In the genomic region with DNA sequence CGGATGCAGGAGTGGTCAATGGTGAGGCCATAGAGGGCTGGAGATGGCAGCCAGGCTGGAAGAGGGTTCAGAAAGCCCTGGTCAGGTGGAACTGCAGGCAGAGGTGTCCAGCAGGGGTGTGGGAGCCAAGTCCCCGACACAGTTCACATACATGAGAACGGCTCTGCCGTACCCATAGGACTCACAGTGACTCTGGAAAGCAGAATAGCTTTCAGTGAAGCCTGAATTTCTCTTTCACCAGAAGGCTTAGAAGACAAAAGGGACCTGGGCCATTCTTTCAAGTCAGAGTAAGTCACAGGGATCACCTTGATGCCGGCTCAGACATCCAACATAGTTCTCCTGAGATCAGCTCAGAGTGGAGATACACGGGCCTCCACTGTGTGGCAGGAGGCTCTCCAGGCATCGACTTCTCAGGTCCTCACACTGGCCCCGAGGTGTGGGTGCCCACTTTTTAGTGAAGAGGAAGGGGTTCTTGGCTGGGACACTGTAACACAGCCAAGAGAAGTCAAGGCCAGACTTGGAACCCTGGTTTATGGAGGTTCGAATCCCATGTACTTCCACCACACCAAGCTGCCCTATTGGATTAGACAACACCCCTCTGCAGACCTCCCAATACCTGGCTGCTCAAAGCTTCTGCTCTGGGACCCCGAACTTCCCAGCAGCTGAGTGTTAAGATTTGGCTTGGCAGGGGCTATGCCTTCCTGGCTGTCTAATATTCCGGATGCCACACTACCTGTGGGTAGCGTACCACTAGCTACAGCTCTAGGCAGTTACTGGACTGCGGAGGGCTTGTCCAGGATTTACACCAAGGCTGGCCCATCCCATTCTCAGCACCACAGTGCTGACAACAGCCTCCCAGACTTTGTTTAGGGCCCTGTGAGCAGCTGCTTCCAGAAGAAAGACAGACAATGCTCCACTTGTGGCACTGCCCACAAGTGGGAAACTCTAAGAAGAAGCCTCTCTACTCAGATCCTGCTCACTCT, we compare ENCODE assay signal across 23 cellular contexts. TPM values are rescaled to one million over a fixed set of nuclear protein-coding genes. Genes with fewer than 3 reads are reported as not detected.
A peak's percentile ranks its signal among the peaks of the same experiment; 100 is the strongest.
DNase-seq lines count a peak whose midpoint lies in the region; ATAC-seq and TF ChIP-seq lines count a peak whose summit lies in the region.
"Had no signal": no experiment of that assay in that cellular context is flagged by ENCODE, and none has a peak within 500 bp of the region (broad histone marks: within the 10 kb centered on the region; RNA-seq: fewer than 3 reads in every experiment).

No MANE protein-coding gene starts in this region.

- no peak for DNase-seq in activated CD4-positive, alpha-beta memory T cell treated with anti-CD3 and anti-CD28 coated beads for 36 hours
- no peak for DNase-seq in activated CD4-positive, alpha-beta memory T cell treated with anti-CD3 and anti-CD28 coated beads, Interleukin-2, amount 10 ng/mL, durations not matched to agents 7 days and 5 days
- DNase-seq in colonic mucosa (peak; percentile 14), osteoblast (ENCODE audit: insufficient read length, low spot score, missing footprints) (peak; percentile 66), type B pancreatic cell (ENCODE audit: extremely low spot score, unreplicated experiment) (peak; percentile 45), occipital lobe (lab: John Stamatoyannopoulos, UW) (no peak)
- DNase-seq in stimulated activated CD4-positive, alpha-beta T cell treated with anti-CD3 and anti-CD28 coated beads, Interleukin-12 subunit alpha, Interleukin-12 subunit beta, amount 100 ng/mL, for 4 hours: no peak
- DNase-seq: GDM1; GM23248; KBM-7; NCI-H1436; NCI-H2029; NCI-H2171; NCI-H446; NCI-H69; NK-92 treated with Interleukin-12 subunit alpha and Interleukin-12 subunit beta, amount 100 ng/mL, for 24 hours; OCI-M1; RPMI8226 had no signal

- no peak overlapping the region for H2AFZ ChIP-seq in osteoblast (ENCODE audit: low read length)
- H2AFZ ChIP-seq: GM23248 had no signal

- no peaks in the 10 kb centered on the region for H3K4me1 Mint-ChIP-seq in activated CD4-positive, alpha-beta memory T cell treated with anti-CD3 and anti-CD28 coated beads for 36 hours (ENCODE audit: low read depth)
- H3K4me1 Mint-ChIP-seq in activated CD4-positive, alpha-beta memory T cell treated with anti-CD3 and anti-CD28 coated beads, Interleukin-2, amount 10 ng/mL, durations not matched to agents 7 days and 5 days: no peaks in the 10 kb centered on the region
- peaks cover 14% of the 10 kb centered on the region for H3K4me1 Mint-ChIP-seq in type B pancreatic cell (ENCODE audit: unreplicated experiment)

- TF ChIP-seq CTCF in colonic mucosa (IDR thresholded peaks at IDR 0.05) (no peak), osteoblast (IDR thresholded peaks at IDR 0.05; ENCODE audit: extremely low read depth, low read depth, low read length) (no peak), type B pancreatic cell (conservative IDR thresholded peaks at IDR 0.05) (no peak)

- H3K9ac ChIP-seq in colonic mucosa (ENCODE audit: low read depth in 2 of 2, low read length in 2 of 2): no peak overlapping the region
- H3K9ac ChIP-seq: BLaER1, GM23248 had no signal

- intact Hi-C loops in activated CD4-positive, alpha-beta memory T cell treated with anti-CD3 and anti-CD28 coated beads for 36 hours (cut with micrococcal nuclease): loop anchor here (10.0 kb wide), 1 partner anchor 539 kb away; no protein-coding TSS in a partner anchor
- intact Hi-C loops in colonic mucosa (cut with DNase I): no loop called here

- H3K27ac Mint-ChIP-seq in activated CD4-positive, alpha-beta memory T cell treated with anti-CD3 and anti-CD28 coated beads for 36 hours: peak overlapping the region; percentile 42
- no peak overlapping the region for H3K27ac Mint-ChIP-seq in activated CD4-positive, alpha-beta memory T cell treated with anti-CD3 and anti-CD28 coated beads, Interleukin-2, amount 10 ng/mL, durations not matched to agents 7 days and 5 days
- no peak overlapping the region for H3K27ac Mint-ChIP-seq in type B pancreatic cell
- H3K27ac Mint-ChIP-seq: CD8-positive, alpha-beta T cell had no signal

- H3K9me3 ChIP-seq in colonic mucosa (no peaks in the 10 kb centered on the region), osteoblast (ENCODE audit: low read depth, low read length) (no peaks in the 10 kb centered on the region)
- H3K9me3 ChIP-seq: BLaER1 had no signal

- no peaks in the 10 kb centered on the region for H3K79me2 ChIP-seq in osteoblast (ENCODE audit: insufficient read depth, low read length)

- no peaks in the 10 kb centered on the region for H3K9me3 Mint-ChIP-seq in activated CD4-positive, alpha-beta memory T cell treated with anti-CD3 and anti-CD28 coated beads for 36 hours
- H3K9me3 Mint-ChIP-seq in activated CD4-positive, alpha-beta memory T cell treated with anti-CD3 and anti-CD28 coated beads, Interleukin-2, amount 10 ng/mL, durations not matched to agents 7 days and 5 days: no peaks in the 10 kb centered on the region
- H3K9me3 Mint-ChIP-seq in type B pancreatic cell: no peaks in the 10 kb centered on the region
- H3K9me3 Mint-ChIP-seq: CD8-positive, alpha-beta T cell had no signal

- H3K27ac ChIP-seq in colonic mucosa (no peak overlapping the region), osteoblast (ENCODE audit: low read depth, low read length) (no peak overlapping the region)
- H3K27ac ChIP-seq: 22Rv1, BLaER1, GM23248 had no signal

- H3K4me3 ChIP-seq in colonic mucosa (no peak overlapping the region), osteoblast (ENCODE audit: insufficient read depth, low read length) (no peak overlapping the region)
- H3K4me3 ChIP-seq: BLaER1, GM12878, GM23248 had no signal

- H3K36me3 ChIP-seq in colonic mucosa (no peaks in the 10 kb centered on the region), osteoblast (ENCODE audit: insufficient read depth, low read length) (no peaks in the 10 kb centered on the region)
- H3K36me3 ChIP-seq: BLaER1 had no signal

- H3K4me1 ChIP-seq in colonic mucosa (peaks cover 6% of the 10 kb centered on the region), osteoblast (ENCODE audit: insufficient read depth, low read length) (peaks cover under 1% of the 10 kb centered on the region)

- H4K20me1 ChIP-seq in osteoblast (ENCODE audit: insufficient read depth, low read length): peaks cover 2% of the 10 kb centered on the region
- H4K20me1 ChIP-seq: BLaER1 had no signal

- H3K4me2 ChIP-seq in osteoblast (ENCODE audit: insufficient read depth, low read length): no peak overlapping the region
- H3K4me2 ChIP-seq: BLaER1 had no signal

- no peak for ATAC-seq in GM18498 (IDR thresholded peaks at IDR 0.05; ENCODE audit: unreplicated experiment)
- ATAC-seq: CD8-positive, alpha-beta T cell; GM12878 had no signal

- no peak overlapping the region for H3K4me3 Mint-ChIP-seq in activated CD4-positive, alpha-beta memory T cell treated with anti-CD3 and anti-CD28 coated beads for 36 hours
- H3K4me3 Mint-ChIP-seq in activated CD4-positive, alpha-beta memory T cell treated with anti-CD3 and anti-CD28 coated beads, Interleukin-2, amount 10 ng/mL, durations not matched to agents 7 days and 5 days: no peak overlapping the region
- H3K4me3 Mint-ChIP-seq in type B pancreatic cell: no peak overlapping the region
- H3K4me3 Mint-ChIP-seq: CD8-positive, alpha-beta T cell had no signal

- H3K27me3 Mint-ChIP-seq in activated CD4-positive, alpha-beta memory T cell treated with anti-CD3 and anti-CD28 coated beads for 36 hours: peaks cover 3% of the 10 kb centered on the region
- no peaks in the 10 kb centered on the region for H3K27me3 Mint-ChIP-seq in activated CD4-positive, alpha-beta memory T cell treated with anti-CD3 and anti-CD28 coated beads, Interleukin-2, amount 10 ng/mL, durations not matched to agents 7 days and 5 days
- H3K27me3 Mint-ChIP-seq in type B pancreatic cell: peaks cover 11% of the 10 kb centered on the region

- no peaks in the 10 kb centered on the region for H3K36me3 Mint-ChIP-seq in activated CD4-positive, alpha-beta memory T cell treated with anti-CD3 and anti-CD28 coated beads for 36 hours
- no peaks in the 10 kb centered on the region for H3K36me3 Mint-ChIP-seq in activated CD4-positive, alpha-beta memory T cell treated with anti-CD3 and anti-CD28 coated beads, Interleukin-2, amount 10 ng/mL, durations not matched to agents 7 days and 5 days (ENCODE audit: low read depth)
- no peaks in the 10 kb centered on the region for H3K36me3 Mint-ChIP-seq in type B pancreatic cell
- H3K36me3 Mint-ChIP-seq: CD8-positive, alpha-beta T cell had no signal

- CTCF ChIA-PET in activated CD4-positive, alpha-beta memory T cell treated with anti-CD3 and anti-CD28 coated beads for 36 hours (lab: Charles Lee): no interaction called here
- CTCF ChIA-PET in activated CD4-positive, alpha-beta memory T cell treated with anti-CD3 and anti-CD28 coated beads, Interleukin-2, amount 10 ng/mL, durations not matched to agents 7 days and 5 days (lab: Charles Lee): no interaction called here

- no peaks in the 10 kb centered on the region for H3K27me3 ChIP-seq in colonic mucosa
- peaks cover 45% of the 10 kb centered on the region for H3K27me3 ChIP-seq in osteoblast (ENCODE audit: insufficient read depth, low read length)
- H3K27me3 ChIP-seq: BLaER1 had no signal

- POLR2A ChIA-PET in activated CD4-positive, alpha-beta memory T cell treated with anti-CD3 and anti-CD28 coated beads for 36 hours (lab: Charles Lee): no interaction called here
- POLR2A ChIA-PET in activated CD4-positive, alpha-beta memory T cell treated with anti-CD3 and anti-CD28 coated beads, Interleukin-2, amount 10 ng/mL, durations not matched to agents 7 days and 5 days (lab: Charles Lee): no interaction called here

RNA-seq across cellular contexts. Expression of gene RAB6B, which starts 40.5 kb away (rescaled TPM):
- total RNA-seq in activated CD4-positive, alpha-beta memory T cell treated with anti-CD3 and anti-CD28 coated beads for 36 hours: 1 to 10 TPM; 2.7 to 3.9 TPM
- total RNA-seq in activated CD4-positive, alpha-beta memory T cell treated with anti-CD3 and anti-CD28 coated beads, Interleukin-2, amount 10 ng/mL, durations not matched to agents 7 days and 5 days: 1 to 10 TPM; 3.3 to 4.5 TPM
- 1 to 10 TPM; 2.6 to 5.6 TPM for total RNA-seq in colonic mucosa
- total RNA-seq in osteoblast: 0.59 and 0.72 TPM in 2 replicates
- total RNA-seq in type B pancreatic cell (ENCODE audit: low replicate concordance): 21.2 and 48.2 TPM in 2 replicates
- total RNA-seq in occipital lobe: 52.6 TPM
- total RNA-seq: GM12878 had no signal

Comparison
In these comparisons a context has a peak if more than half of its experiments do, and no peak if none do; other contexts are left out.
1. DNase-seq: peak in colonic mucosa (single experiment), osteoblast (single experiment) and type B pancreatic cell (single experiment); none in activated CD4-positive, alpha-beta memory T cell treated with anti-CD3 and anti-CD28 coated beads for 36 hours (single experiment), activated CD4-positive, alpha-beta memory T cell treated with anti-CD3 and anti-CD28 coated beads, Interleukin-2, amount 10 ng/mL, durations not matched to agents 7 days and 5 days (single experiment), stimulated activated CD4-positive, alpha-beta T cell treated with anti-CD3 and anti-CD28 coated beads, Interleukin-12 subunit alpha, Interleukin-12 subunit beta, amount 100 ng/mL, for 4 hours (single experiment) and occipital lobe (single experiment).